30 cellular contexts compared by ENCODE assay signal in genomic region chr16:50519602-50520001, GRCh38.
"Had no signal": no experiment of that assay in that cellular context is flagged by ENCODE, and none has a peak within 500 bp of the region (broad histone marks: within the 10 kb centered on the region; RNA-seq: fewer than 3 reads in every experiment).

No MANE protein-coding gene starts in this region.

- H3K9me3 ChIP-seq: body of pancreas, colonic mucosa had no signal

- H3K27me3 ChIP-seq: adrenal gland, body of pancreas, colonic mucosa had no signal

- ATAC-seq: activated CD4-positive, alpha-beta T cell treated with anti-CD3 and anti-CD28 coated beads for 36 hours; activated CD8-positive, alpha-beta memory T cell treated with anti-CD3 and anti-CD28 coated beads, Interleukin-2, amount 10 ng/mL, durations not matched to agents 7 days and 5 days; activated CD8-positive, alpha-beta T cell treated with anti-CD3 and anti-CD28 coated beads, Interleukin-2, amount 10 ng/mL, durations not matched to agents 7 days and 5 days; activated naive CD8-positive, alpha-beta T cell treated with anti-CD3 and anti-CD28 coated beads, Interleukin-2, amount 50 U/mL, for 24 hours; activated T-helper 17 cell treated with anti-CD3 and anti-CD28 coated beads, Interleukin-2, amount 50 U/mL, for 72 hours; body of pancreas; foreskin keratinocyte; gastrocnemius medialis; heart left ventricle had no signal

- DNase-seq: activated CD4-positive, alpha-beta memory T cell treated with anti-CD3 and anti-CD28 coated beads for 36 hours; activated CD4-positive, alpha-beta T cell treated with anti-CD3 and anti-CD28 coated beads for 36 hours; activated CD4-positive, alpha-beta T cell treated with anti-CD3 and anti-CD28 coated beads, Interleukin-2, amount 10 ng/mL, durations not matched to agents 24 days and 14 days; activated CD4-positive, CD25-positive, alpha-beta regulatory T cell; activated CD4-positive, CD25-positive, alpha-beta regulatory T cell treated with anti-CD3 and anti-CD28 coated beads, Interleukin-2, amount 50 U/mL, for 72 hours; activated CD8-positive, alpha-beta memory T cell treated with anti-CD3 and anti-CD28 coated beads, Interleukin-2, amount 10 ng/mL, durations not matched to agents 7 days and 5 days; activated CD8-positive, alpha-beta memory T cell treated with anti-CD3 and anti-CD28 coated beads, Interleukin-2, amount 50 U/mL, for 4 hours; activated CD8-positive, alpha-beta T cell treated with anti-CD3 and anti-CD28 coated beads, Interleukin-2, amount 10 ng/mL, durations not matched to agents 7 days and 5 days; activated effector memory CD4-positive, alpha-beta T cell treated with Interleukin-2 at 50 U/mL for 16 hours; activated naive CD4-positive, alpha-beta T cell treated with anti-CD3 and anti-CD28 coated beads for 36 hours; activated naive CD8-positive, alpha-beta T cell treated with anti-CD3 and anti-CD28 coated beads for 36 hours; activated naive CD8-positive, alpha-beta T cell treated with anti-CD3 and anti-CD28 coated beads, Interleukin-2, amount 50 U/mL, for 24 hours; activated T-cell treated with anti-CD3 and anti-CD28 coated beads, Interleukin-2, amount 50 U/mL, for 24 hours; aorta; body of pancreas; central memory CD4-positive, alpha-beta T cell; cerebellar nuclear complex; colonic mucosa; effector memory CD4-positive, alpha-beta T cell; erythroblast; foreskin keratinocyte; gastrocnemius medialis; glutamatergic neuron; T-helper 2 cell had no signal

- H3K36me3 ChIP-seq: adrenal gland, colonic mucosa, esophagus muscularis mucosa, gastrocnemius medialis, heart left ventricle had no signal

- H3K27me3 Mint-ChIP-seq: activated CD4-positive, alpha-beta T cell treated with anti-CD3 and anti-CD28 coated beads for 36 hours; activated T-cell treated with anti-CD3 and anti-CD28 coated beads, Interleukin-2, amount 50 U/mL, for 24 hours had no signal

- H3K4me3 ChIP-seq: adrenal gland, body of pancreas, colonic mucosa, esophagus muscularis mucosa, gastrocnemius medialis, heart left ventricle had no signal

- H3K4me3 Mint-ChIP-seq: activated CD4-positive, alpha-beta memory T cell treated with anti-CD3 and anti-CD28 coated beads for 36 hours; activated CD4-positive, alpha-beta T cell treated with anti-CD3 and anti-CD28 coated beads for 36 hours; activated CD4-positive, alpha-beta T cell treated with anti-CD3 and anti-CD28 coated beads, Interleukin-2, amount 10 ng/mL, durations not matched to agents 24 days and 14 days; activated CD8-positive, alpha-beta memory T cell treated with anti-CD3 and anti-CD28 coated beads, Interleukin-2, amount 10 ng/mL, durations not matched to agents 7 days and 5 days; activated CD8-positive, alpha-beta T cell treated with anti-CD3 and anti-CD28 coated beads, Interleukin-2, amount 10 ng/mL, durations not matched to agents 7 days and 5 days; activated naive CD4-positive, alpha-beta T cell treated with anti-CD3 and anti-CD28 coated beads for 36 hours; activated naive CD4-positive, alpha-beta T cell treated with anti-CD3 and anti-CD28 coated beads, Interleukin-2, amount 50 U/mL, for 24 hours; activated naive CD8-positive, alpha-beta T cell treated with anti-CD3 and anti-CD28 coated beads for 36 hours; activated naive CD8-positive, alpha-beta T cell treated with anti-CD3 and anti-CD28 coated beads, Interleukin-2, amount 50 U/mL, for 24 hours; activated T-cell treated with anti-CD3 and anti-CD28 coated beads, Interleukin-2, amount 50 U/mL, for 24 hours; activated T-helper 17 cell treated with anti-CD3 and anti-CD28 coated beads, Interleukin-2, amount 50 U/mL, for 72 hours; dendritic cell treated with granulocyte-macrophage colony-stimulating factor and Interleukin-4, amounts not matched to agents 40 ng/mL and 50 ng/mL, for 4 days had no signal

- H3K27ac Mint-ChIP-seq: activated CD4-positive, alpha-beta memory T cell treated with anti-CD3 and anti-CD28 coated beads for 36 hours; activated CD4-positive, alpha-beta T cell treated with anti-CD3 and anti-CD28 coated beads for 36 hours; activated CD4-positive, alpha-beta T cell treated with anti-CD3 and anti-CD28 coated beads, Interleukin-2, amount 10 ng/mL, durations not matched to agents 24 days and 14 days; activated CD8-positive, alpha-beta memory T cell treated with anti-CD3 and anti-CD28 coated beads, Interleukin-2, amount 10 ng/mL, durations not matched to agents 7 days and 5 days; activated CD8-positive, alpha-beta T cell treated with anti-CD3 and anti-CD28 coated beads, Interleukin-2, amount 10 ng/mL, durations not matched to agents 7 days and 5 days; activated naive CD4-positive, alpha-beta T cell treated with anti-CD3 and anti-CD28 coated beads for 36 hours; activated naive CD4-positive, alpha-beta T cell treated with anti-CD3 and anti-CD28 coated beads, Interleukin-2, amount 50 U/mL, for 24 hours; activated naive CD8-positive, alpha-beta T cell treated with anti-CD3 and anti-CD28 coated beads for 36 hours; activated naive CD8-positive, alpha-beta T cell treated with anti-CD3 and anti-CD28 coated beads, Interleukin-2, amount 50 U/mL, for 24 hours; activated T-cell treated with anti-CD3 and anti-CD28 coated beads, Interleukin-2, amount 50 U/mL, for 24 hours; activated T-helper 17 cell treated with anti-CD3 and anti-CD28 coated beads, Interleukin-2, amount 50 U/mL, for 72 hours; dendritic cell treated with granulocyte-macrophage colony-stimulating factor and Interleukin-4, amounts not matched to agents 40 ng/mL and 50 ng/mL, for 4 days had no signal

- H3K4me1 Mint-ChIP-seq: activated CD4-positive, alpha-beta T cell treated with anti-CD3 and anti-CD28 coated beads for 36 hours; activated CD4-positive, alpha-beta T cell treated with anti-CD3 and anti-CD28 coated beads, Interleukin-2, amount 10 ng/mL, durations not matched to agents 24 days and 14 days; activated CD8-positive, alpha-beta memory T cell treated with anti-CD3 and anti-CD28 coated beads, Interleukin-2, amount 10 ng/mL, durations not matched to agents 7 days and 5 days; activated naive CD4-positive, alpha-beta T cell treated with anti-CD3 and anti-CD28 coated beads, Interleukin-2, amount 50 U/mL, for 24 hours; activated naive CD8-positive, alpha-beta T cell treated with anti-CD3 and anti-CD28 coated beads for 36 hours; activated T-helper 17 cell treated with anti-CD3 and anti-CD28 coated beads, Interleukin-2, amount 50 U/mL, for 72 hours had no signal

- H3K27ac ChIP-seq: adrenal gland, body of pancreas, colonic mucosa, esophagus muscularis mucosa, foreskin keratinocyte, gastrocnemius medialis, heart left ventricle had no signal

- H3K4me1 ChIP-seq: adrenal gland, body of pancreas, colonic mucosa, esophagus muscularis mucosa, foreskin keratinocyte, gastrocnemius medialis, heart left ventricle had no signal
